In the genomic region with DNA sequence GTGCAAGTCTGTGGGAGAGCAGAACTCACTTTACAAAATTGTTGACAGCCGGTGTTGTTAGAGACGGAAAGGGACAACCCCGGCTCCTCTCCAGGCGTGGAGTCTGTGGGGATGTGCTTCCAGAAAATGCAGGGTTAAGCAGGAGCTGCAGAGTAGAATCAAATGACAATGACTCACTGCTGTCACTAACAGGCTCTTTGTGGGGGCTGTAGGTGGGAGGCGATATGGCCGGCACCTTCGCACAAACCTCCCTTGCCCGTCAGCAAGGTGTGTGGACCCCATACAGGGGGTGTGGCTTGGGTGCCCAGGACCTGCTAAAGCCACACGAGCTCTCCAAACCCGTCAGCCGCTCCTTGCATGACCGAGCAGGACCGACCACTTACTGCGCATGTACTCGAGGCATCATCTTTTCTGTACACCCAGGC, we compare ENCODE assay signal across 9 cellular contexts. TPM values are rescaled to one million over a fixed set of nuclear protein-coding genes. Genes with fewer than 3 reads are reported as not detected.
DNase-seq lines count a peak whose midpoint lies in the region; ATAC-seq, FAIRE-seq and TF ChIP-seq lines count a peak whose summit lies in the region.
"Had no signal": no experiment of that assay in that cellular context is flagged by ENCODE, and none has a peak within 500 bp of the region (broad histone marks: within the 10 kb centered on the region; RNA-seq: fewer than 3 reads in every experiment).

No MANE protein-coding gene starts in this region.

- H3K4me3 Mint-ChIP-seq in activated T-helper 1 cell treated with anti-CD3 and anti-CD28 coated beads, Interleukin-12 subunit alpha, Interleukin-12 subunit beta, Interleukin-2, Interleukin-4 antibody, amounts not matched to agents 30 ng/mL and 10 ng/mL and 1 ng/mL, durations not matched to agents 14 hours and 24 hours and 36 hours: no peak overlapping the region
- H3K4me3 Mint-ChIP-seq: CD4-positive, alpha-beta T cell had no signal

- 46 to 57% (median 53%) methylated on average over 10 to 15 of the region's 15 CpGs for WGBS in adrenal gland, 4 donors
- WGBS in psoas muscle, 3 donors: 18 to 35% (median 26%) methylated on average over 15 of the region's 15 CpGs

- no peaks in the 10 kb centered on the region for H3K9me3 Mint-ChIP-seq in activated T-helper 1 cell treated with anti-CD3 and anti-CD28 coated beads, Interleukin-12 subunit alpha, Interleukin-12 subunit beta, Interleukin-2, Interleukin-4 antibody, amounts not matched to agents 30 ng/mL and 10 ng/mL and 1 ng/mL, durations not matched to agents 14 hours and 24 hours and 36 hours
- H3K9me3 Mint-ChIP-seq: CD4-positive, alpha-beta T cell had no signal

- H3K4me1 ChIP-seq in adrenal gland (replicated peaks in 1 of 2): peaks cover 36 to 45% of the 10 kb centered on the region in 2 donors
- peaks cover 78% of the 10 kb centered on the region for H3K4me1 ChIP-seq in psoas muscle

- H3K9me3 ChIP-seq in adrenal gland (replicated peaks in 1 of 3) (no peaks in the 10 kb centered on the region), psoas muscle (no peaks in the 10 kb centered on the region)

- peaks cover 6% of the 10 kb centered on the region for H3K36me3 Mint-ChIP-seq in activated T-helper 1 cell treated with anti-CD3 and anti-CD28 coated beads, Interleukin-12 subunit alpha, Interleukin-12 subunit beta, Interleukin-2, Interleukin-4 antibody, amounts not matched to agents 30 ng/mL and 10 ng/mL and 1 ng/mL, durations not matched to agents 14 hours and 24 hours and 36 hours (ENCODE audit: low read depth)

- H3K27me3 ChIP-seq in adrenal gland (no peaks in the 10 kb centered on the region), psoas muscle (ENCODE audit: insufficient read depth in 3 of 3, low read length in 2 of 3) (no peaks in the 10 kb centered on the region)

- no peaks in the 10 kb centered on the region for H3K27me3 Mint-ChIP-seq in activated T-helper 1 cell treated with anti-CD3 and anti-CD28 coated beads, Interleukin-12 subunit alpha, Interleukin-12 subunit beta, Interleukin-2, Interleukin-4 antibody, amounts not matched to agents 30 ng/mL and 10 ng/mL and 1 ng/mL, durations not matched to agents 14 hours and 24 hours and 36 hours (ENCODE audit: insufficient read depth)
- H3K27me3 Mint-ChIP-seq: CD4-positive, alpha-beta T cell had no signal

- no peak for TF ChIP-seq CTCF in adrenal gland (IDR thresholded peaks at IDR 0.05)
- TF ChIP-seq CTCF in psoas muscle (IDR thresholded peaks at IDR 0.05): no peak

- peaks cover 15% of the 10 kb centered on the region for H3K4me1 Mint-ChIP-seq in activated T-helper 1 cell treated with anti-CD3 and anti-CD28 coated beads, Interleukin-12 subunit alpha, Interleukin-12 subunit beta, Interleukin-2, Interleukin-4 antibody, amounts not matched to agents 30 ng/mL and 10 ng/mL and 1 ng/mL, durations not matched to agents 14 hours and 24 hours and 36 hours (ENCODE audit: low read depth)

- DNase-seq in G401 (ENCODE audit: low spot score): peak; percentile 74
- peak in 4 of 7 donors; percentile 51 to 58 (median 52) for DNase-seq in adrenal gland
- peak; percentile 44 for DNase-seq in iPS-NIHi11 (ENCODE audit: low spot score)
- DNase-seq in psoas muscle: peak in 1 of 2 donors; percentile 31
- DNase-seq in KG1 (lab: John Stamatoyannopoulos, UW): no peak
- no peak for DNase-seq in D341Med (ENCODE audit: low spot score)
- no peak for DNase-seq in urothelium cell line (ENCODE audit: low spot score)
- no peak for DNase-seq in activated T-helper 1 cell treated with anti-CD3 and anti-CD28 coated beads, Interleukin-12 subunit alpha, Interleukin-12 subunit beta, Interleukin-2, Interleukin-4 antibody, amounts not matched to agents 30 ng/mL and 10 ng/mL and 1 ng/mL, durations not matched to agents 14 hours and 24 hours and 36 hours (ENCODE audit: low spot score)
- DNase-seq: CD4-positive, alpha-beta T cell had no signal

- H3K27ac ChIP-seq in adrenal gland: peak overlapping the region; percentile 60 to 90 (median 81)
- H3K27ac ChIP-seq in psoas muscle: peak overlapping the region; percentile 88

- FAIRE-seq in urothelium cell line (lab: Jason Lieb, UNC): no peak

- H3K36me3 ChIP-seq in adrenal gland (replicated peaks in 1 of 2) (peaks cover 0 to 32% of the 10 kb centered on the region in 2 donors), psoas muscle (ENCODE audit: insufficient read depth in 1 of 2, low read depth in 1 of 2) (peaks cover 0 to 39% of the 10 kb centered on the region in 2 donors)

- H3K27ac Mint-ChIP-seq in activated T-helper 1 cell treated with anti-CD3 and anti-CD28 coated beads, Interleukin-12 subunit alpha, Interleukin-12 subunit beta, Interleukin-2, Interleukin-4 antibody, amounts not matched to agents 30 ng/mL and 10 ng/mL and 1 ng/mL, durations not matched to agents 14 hours and 24 hours and 36 hours: no peak overlapping the region
- H3K27ac Mint-ChIP-seq: CD4-positive, alpha-beta T cell had no signal

- in situ Hi-C loops in G401 (cut with HindIII; ENCODE audit: low sequenced_read_pairs): no loop called here

- peak; percentile 52 to 71 (median 58) for ATAC-seq in psoas muscle

- intact Hi-C loops in adrenal gland (cut with DNase I) (no loop called here), psoas muscle (cut with DNase I) (no loop called here)
- intact Hi-C loops in activated T-helper 1 cell treated with anti-CD3 and anti-CD28 coated beads, Interleukin-12 subunit alpha, Interleukin-12 subunit beta, Interleukin-2, Interleukin-4 antibody, amounts not matched to agents 30 ng/mL and 10 ng/mL and 1 ng/mL, durations not matched to agents 14 hours and 24 hours and 36 hours (cut with micrococcal nuclease): no loop called here

- no peak for TF ChIP-seq POLR2A in adrenal gland (IDR thresholded peaks at IDR 0.05)

- H3K4me3 ChIP-seq in adrenal gland (no peak overlapping the region), psoas muscle (peak overlapping the region; percentile 40)

RNA-seq across cellular contexts. Expression of a gene that starts 5.8 kb away (rescaled TPM):
- 40.3 and 112 TPM in 2 replicates for total RNA-seq in G401 (2014; rRNA removed; shearing (Covaris generic))
- total RNA-seq in adrenal gland (100 to 1,000 TPM in 7 of 8 donors, 10 to 100 TPM in 1; 98.9 to 225 (median 137) TPM), psoas muscle (100 to 1,000 TPM in 2 of 4 donors, 10 to 100 TPM in 2; 79.3 to 213 (median 110) TPM)
- polyA plus RNA-seq in adrenal gland (100 to 1,000 TPM in 1 of 3 donors, 10 to 100 TPM in 2; 48.5 to 110 (median 59.7) TPM), psoas muscle (10 to 100 TPM; 50.3 to 99.4 (median 55.2) TPM)
- total RNA-seq in activated T-helper 1 cell treated with anti-CD3 and anti-CD28 coated beads, Interleukin-12 subunit alpha, Interleukin-12 subunit beta, Interleukin-2, Interleukin-4 antibody, amounts not matched to agents 30 ng/mL and 10 ng/mL and 1 ng/mL, durations not matched to agents 14 hours and 24 hours and 36 hours: 13.7 and 16.9 TPM in 2 replicates

RNA-seq across cellular contexts. Expression of a gene that starts 29.0 kb away (rescaled TPM):
- total RNA-seq in G401 (2014; rRNA removed; shearing (Covaris generic)): 7.5 and 8.4 TPM in 2 replicates
- 10 to 100 TPM in 1 of 8 donors, 1 to 10 TPM in 7; 1.3 to 12.6 (median 4.0) TPM for total RNA-seq in adrenal gland
- polyA plus RNA-seq in adrenal gland: 10 to 100 TPM in 1 of 3 donors, 1 to 10 TPM in 2; 1.1 to 11.0 (median 3.0) TPM
- total RNA-seq in psoas muscle: 1 to 10 TPM in 3 of 4 donors, under 1 TPM in 1; 0.55 to 2.7 (median 1.3) TPM
- polyA plus RNA-seq in psoas muscle: 1 to 10 TPM in 1 of 3 donors, under 1 TPM in 2; 0.64 to 1.3 (median 0.98) TPM
- 1.6 and 3.6 TPM in 2 replicates for total RNA-seq in activated T-helper 1 cell treated with anti-CD3 and anti-CD28 coated beads, Interleukin-12 subunit alpha, Interleukin-12 subunit beta, Interleukin-2, Interleukin-4 antibody, amounts not matched to agents 30 ng/mL and 10 ng/mL and 1 ng/mL, durations not matched to agents 14 hours and 24 hours and 36 hours

RNA-seq across cellular contexts. Expression of a gene that starts 45.0 kb away (rescaled TPM):
- total RNA-seq in G401 (2014; rRNA removed; shearing (Covaris generic)): 12.2 and 14.5 TPM in 2 replicates
- total RNA-seq in adrenal gland (100 to 1,000 TPM in 7 of 8 donors, 10 to 100 TPM in 1; 31.4 to 206 (median 134) TPM), psoas muscle (10 to 100 TPM in 3 of 4 donors, 1 to 10 TPM in 1; 7.8 to 21.9 (median 15.0) TPM)
- polyA plus RNA-seq in adrenal gland (100 to 1,000 TPM in 2 of 3 donors, 10 to 100 TPM in 1; 20.9 to 164 (median 116) TPM), psoas muscle (10 to 100 TPM in 1 of 3 donors, 1 to 10 TPM in 2; 4.9 to 21.5 (median 5.6) TPM)
- 18.0 and 20.6 TPM in 2 replicates for total RNA-seq in activated T-helper 1 cell treated with anti-CD3 and anti-CD28 coated beads, Interleukin-12 subunit alpha, Interleukin-12 subunit beta, Interleukin-2, Interleukin-4 antibody, amounts not matched to agents 30 ng/mL and 10 ng/mL and 1 ng/mL, durations not matched to agents 14 hours and 24 hours and 36 hours

RNA-seq across cellular contexts. Expression of a gene that starts 49.5 kb away (rescaled TPM):
- 49.7 and 59.6 TPM in 2 replicates for total RNA-seq in G401 (2014; rRNA removed; shearing (Covaris generic))
- 10 to 100 TPM; 43.9 to 87.0 (median 62.0) TPM for total RNA-seq in adrenal gland
- 100 to 1,000 TPM in 1 of 3 donors, 10 to 100 TPM in 2; 21.8 to 128 (median 27.2) TPM for polyA plus RNA-seq in adrenal gland
- total RNA-seq in psoas muscle: 10 to 100 TPM; 15.1 to 26.5 (median 18.4) TPM
- polyA plus RNA-seq in psoas muscle: 10 to 100 TPM in 2 of 3 donors, 1 to 10 TPM in 1; 7.0 to 11.3 (median 11.0) TPM
- 97.1 and 101 TPM in 2 replicates for total RNA-seq in activated T-helper 1 cell treated with anti-CD3 and anti-CD28 coated beads, Interleukin-12 subunit alpha, Interleukin-12 subunit beta, Interleukin-2, Interleukin-4 antibody, amounts not matched to agents 30 ng/mL and 10 ng/mL and 1 ng/mL, durations not matched to agents 14 hours and 24 hours and 36 hours

Comparison
In these comparisons a context has a peak if more than half of its experiments do, and no peak if none do; other contexts are left out.
1. DNase-seq: peak in G401 (single experiment), adrenal gland (4 of 7) and iPS-NIHi11 (single experiment); none in KG1 (single experiment), D341Med (single experiment), urothelium cell line (single experiment) and activated T-helper 1 cell treated with anti-CD3 and anti-CD28 coated beads, Interleukin-12 subunit alpha, Interleukin-12 subunit beta, Interleukin-2, Interleukin-4 antibody, amounts not matched to agents 30 ng/mL and 10 ng/mL and 1 ng/mL, durations not matched to agents 14 hours and 24 hours and 36 hours (single experiment).